ENCODE assay signal across 29 cellular contexts in the genomic region with DNA sequence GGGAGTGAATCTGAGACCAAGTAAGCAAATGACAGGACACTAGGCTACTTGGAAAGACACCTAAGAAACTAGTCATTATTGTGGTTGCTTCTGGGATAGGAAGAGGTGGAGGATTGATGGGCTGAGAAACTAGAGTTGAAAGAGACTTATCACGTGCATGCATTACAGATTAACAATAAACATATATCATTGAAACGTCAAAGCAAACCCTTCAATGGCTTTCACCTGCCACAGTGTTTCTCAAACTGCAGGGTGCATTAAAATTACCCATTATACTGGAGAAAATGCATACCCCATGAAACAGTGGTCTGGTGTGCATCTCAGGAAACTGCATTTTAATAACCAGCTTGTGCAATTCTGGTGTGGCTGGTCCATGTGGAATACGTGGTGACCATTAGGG.
"Had no signal": no experiment of that assay in that cellular context is flagged by ENCODE, and none has a peak within 500 bp of the region (broad histone marks: within the 10 kb centered on the region; RNA-seq: fewer than 3 reads in every experiment).

No MANE protein-coding gene starts in this region.

- H3K4me1 ChIP-seq: ascending aorta had no signal

- H3K9me3 ChIP-seq: ascending aorta had no signal

- H3K4me3 ChIP-seq: ascending aorta, cardiac muscle cell had no signal

- H3K36me3 ChIP-seq: ascending aorta, cardiac muscle cell had no signal

- DNase-seq: activated B cell treated with CpG ODN at 0.5 μM for 24 hours; activated CD4-positive, alpha-beta memory T cell treated with anti-CD3 and anti-CD28 coated beads for 36 hours; activated CD4-positive, alpha-beta T cell treated with anti-CD3 and anti-CD28 coated beads for 4 hours; activated CD4-positive, alpha-beta T cell treated with anti-CD3 and anti-CD28 coated beads, Interleukin-2, amount 10 ng/mL, durations not matched to agents 24 days and 14 days; activated CD4-positive, alpha-beta T cell treated with anti-CD3 and anti-CD28 coated beads, Interleukin-2, amount 50 U/mL, for 1 hour; activated CD4-positive, alpha-beta T cell treated with anti-CD3 and anti-CD28 coated beads, Interleukin-2, amount 50 U/mL, for 4 hours; activated CD4-positive, CD25-positive, alpha-beta regulatory T cell treated with anti-CD3 and anti-CD28 coated beads, Interleukin-2, amount 50 U/mL, for 72 hours; activated CD8-positive, alpha-beta memory T cell treated with anti-CD3 and anti-CD28 coated beads, Interleukin-2, amount 50 U/mL, for 4 hours; activated CD8-positive, alpha-beta T cell treated with anti-CD3 and anti-CD28 coated beads for 36 hours; activated effector memory CD4-positive, alpha-beta T cell treated with anti-CD3 and anti-CD28 coated beads, Interleukin-2, amount 50 U/mL, for 16 hours; activated gamma-delta T cell treated with Interleukin-2 at 50 U/mL for 16 hours; activated naive CD4-positive, alpha-beta T cell; activated naive CD4-positive, alpha-beta T cell treated with anti-CD3 and anti-CD28 coated beads, Interleukin-2, amount 10 ng/mL, durations not matched to agents 7 days and 5 days; activated naive CD8-positive, alpha-beta T cell treated with anti-CD3 and anti-CD28 coated beads, Interleukin-2, amount 10 ng/mL, durations not matched to agents 7 days and 5 days; activated naive CD8-positive, alpha-beta T cell treated with anti-CD3 and anti-CD28 coated beads, Interleukin-2, amount 50 U/mL, for 24 hours; activated T-cell treated with anti-CD3 and anti-CD28 coated beads for 4 hours; activated T-cell treated with anti-CD3 and anti-CD28 coated beads, Interleukin-2, amount 50 U/mL, for 1 hour; activated T-cell treated with anti-CD3 and anti-CD28 coated beads, Interleukin-2, amount 50 U/mL, for 4 hours; activated T-cell treated with anti-CD3 and anti-CD28 coated beads, Interleukin-2, amount 50 U/mL, for 72 hours; amygdala; anterior cingulate cortex; caudate nucleus; cerebellar nuclear complex; T-helper 1 cell; T-helper 2 cell; T-helper 9 cell had no signal

- H3K27ac ChIP-seq: ascending aorta, cardiac muscle cell, VCaP had no signal

- H3K27me3 ChIP-seq: ascending aorta, cardiac muscle cell had no signal
